ENCODE assay signal across 8 cellular contexts in the genomic region with DNA sequence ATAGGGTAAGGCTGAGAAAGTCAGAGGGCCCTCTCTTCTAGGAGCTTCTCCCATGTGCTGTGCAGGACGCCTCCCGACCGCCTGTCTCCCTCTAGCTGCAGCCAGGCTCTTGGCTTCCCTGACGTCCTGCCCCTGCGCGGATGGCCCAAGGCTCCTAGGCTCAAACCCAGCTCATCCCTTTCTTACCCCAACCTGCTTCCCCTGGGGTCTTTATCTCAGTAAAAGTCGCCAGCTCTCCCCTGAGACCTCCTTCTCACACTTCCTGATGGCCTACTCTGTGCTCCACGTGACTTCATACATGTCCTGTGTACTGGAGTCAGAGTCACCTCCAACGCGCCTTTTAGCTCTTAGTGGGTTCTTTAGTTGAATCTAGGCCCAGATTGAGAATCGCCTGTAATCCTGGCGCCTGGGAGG. TPM values are rescaled to one million over a fixed set of nuclear protein-coding genes. Genes with fewer than 3 reads are reported as not detected.
DNase-seq lines count a peak whose midpoint lies in the region; ATAC-seq and TF ChIP-seq lines count a peak whose summit lies in the region.

No MANE protein-coding gene starts in this region.

- H3K27ac ChIP-seq in gastroesophageal sphincter (peak overlapping the region; percentile 94 to 97 (median 95)), osteoblast (ENCODE audit: low read depth, low read length) (peak overlapping the region; percentile 93), urinary bladder (ENCODE audit: low read depth) (no peak overlapping the region)

- H3K9me3 ChIP-seq in gastroesophageal sphincter (no peaks in the 10 kb centered on the region), osteoblast (ENCODE audit: low read depth, low read length) (no peaks in the 10 kb centered on the region)

- peak overlapping the region; percentile 91 for H2AFZ ChIP-seq in osteoblast (ENCODE audit: low read length)

- H3K4me2 ChIP-seq in osteoblast (ENCODE audit: insufficient read depth, low read length) = peak overlapping the region; percentile 85

- DNase-seq in NCI-H2081 (lab: John Stamatoyannopoulos, UW) = peak; percentile 47 to 67
- DNase-seq in NCI-H2081 treated with DMSO at 0.1 percent for 48 hours (lab: John Stamatoyannopoulos, UW) = no peak
- peak in 70 of 76 experiments; percentile 30 to 81 (median 66) for DNase-seq in HUDEP-2 (lab: John Stamatoyannopoulos, UW; ENCODE audit: unreplicated experiment in 76 of 76)
- DNase-seq in RPMI7951 (ENCODE audit: low read depth) = peak; percentile 67
- DNase-seq in activated effector memory CD4-positive, alpha-beta T cell treated with anti-CD3 and anti-CD28 coated beads, Interleukin-2, amount 50 U/mL, for 16 hours = peak; percentile 88
- DNase-seq in osteoblast (ENCODE audit: insufficient read length, low spot score, missing footprints) = peak; percentile 97

- no peaks in the 10 kb centered on the region for H4K20me1 ChIP-seq in osteoblast (ENCODE audit: insufficient read depth, low read length)

- peaks cover 0 to 25% of the 10 kb centered on the region in 2 donors for H3K36me3 ChIP-seq in gastroesophageal sphincter
- peaks cover 15% of the 10 kb centered on the region for H3K36me3 ChIP-seq in osteoblast (ENCODE audit: insufficient read depth, low read length)
- H3K36me3 ChIP-seq in urinary bladder (ENCODE audit: insufficient read depth) = no peaks in the 10 kb centered on the region

- H3K79me2 ChIP-seq in osteoblast (ENCODE audit: insufficient read depth, low read length) = peaks cover 21% of the 10 kb centered on the region

- no peak for TF ChIP-seq EP300 in gastroesophageal sphincter (IDR thresholded peaks at IDR 0.05)

- no peak for TF ChIP-seq POLR2A in gastroesophageal sphincter (IDR thresholded peaks at IDR 0.05)

- H3K4me1 ChIP-seq in gastroesophageal sphincter (peaks cover 0 to 32% (median 17%) of the 10 kb centered on the region in 3 donors), osteoblast (ENCODE audit: insufficient read depth, low read length) (peaks cover 9% of the 10 kb centered on the region), urinary bladder (ENCODE audit: insufficient read depth) (peaks cover 4% of the 10 kb centered on the region)

- TF ChIP-seq CTCF in gastroesophageal sphincter (IDR thresholded peaks at IDR 0.05) = peak in 3 of 4 experiments; percentile 45 to 76 (median 59)
- peak; percentile 64 for TF ChIP-seq CTCF in osteoblast (IDR thresholded peaks at IDR 0.05; ENCODE audit: extremely low read depth, low read depth, low read length)

- ATAC-seq in gastroesophageal sphincter = peak; percentile 62

- H3K27me3 ChIP-seq in gastroesophageal sphincter (no peaks in the 10 kb centered on the region), osteoblast (ENCODE audit: insufficient read depth, low read length) (no peaks in the 10 kb centered on the region)

- WGBS in gastroesophageal sphincter (ENCODE audit: low coverage in 1 of 2), 2 donors = 0 to 18% methylated on average over 6 to 8 of the region's 12 CpGs
- 23% methylated on average over 12 of the region's 12 CpGs for WGBS in urinary bladder

- H3K4me3 ChIP-seq in gastroesophageal sphincter (peak overlapping the region; percentile 67 to 85), osteoblast (ENCODE audit: insufficient read depth, low read length) (peak overlapping the region; percentile 91), urinary bladder (ENCODE audit: low read depth, low read length) (peak overlapping the region; percentile 72)

RNA-seq across cellular contexts. Expression of gene ZNF747, which starts 1.1 kb away (rescaled TPM):
- 5.0 and 5.6 TPM in 2 replicates for total RNA-seq in RPMI7951 (2014; rRNA removed; shearing (Covaris generic))
- 10 to 100 TPM; 15.3 to 31.6 (median 19.3) TPM for total RNA-seq in gastroesophageal sphincter
- total RNA-seq in osteoblast = 16.6 and 17.1 TPM in 2 replicates
- 13.3 TPM for total RNA-seq in urinary bladder
- polyA plus RNA-seq in urinary bladder = 11.9 TPM

RNA-seq across cellular contexts. Expression of gene ZNF768, which starts 9.4 kb away (rescaled TPM):
- total RNA-seq in RPMI7951 (2014; rRNA removed; shearing (Covaris generic)) = 17.5 and 19.1 TPM in 2 replicates
- 10 to 100 TPM; 41.3 to 87.8 (median 50.9) TPM for total RNA-seq in gastroesophageal sphincter
- total RNA-seq in osteoblast = 22.7 and 25.0 TPM in 2 replicates
- 17.7 TPM for total RNA-seq in urinary bladder
- 50.6 TPM for polyA plus RNA-seq in urinary bladder

RNA-seq across cellular contexts. Expression of gene ZNF764, which starts 22.4 kb away (rescaled TPM):
- total RNA-seq in RPMI7951 (2014; rRNA removed; shearing (Covaris generic)) = 3.0 and 3.6 TPM in 2 replicates
- 10 to 100 TPM in 2 of 4 donors, 1 to 10 TPM in 2; 6.3 to 13.1 (median 9.3) TPM for total RNA-seq in gastroesophageal sphincter
- 5.3 and 7.6 TPM in 2 replicates for total RNA-seq in osteoblast
- total RNA-seq in urinary bladder = 5.7 TPM
- polyA plus RNA-seq in urinary bladder = 8.1 TPM

RNA-seq across cellular contexts. Expression of gene ZNF688, which starts 35.7 kb away (rescaled TPM):
- 6.4 and 6.7 TPM in 2 replicates for total RNA-seq in RPMI7951 (2014; rRNA removed; shearing (Covaris generic))
- total RNA-seq in gastroesophageal sphincter (10 to 100 TPM; 15.9 to 22.1 (median 20.8) TPM), osteoblast (10.9 and 12.3 TPM in 2 replicates), urinary bladder (10.0 TPM)
- polyA plus RNA-seq in urinary bladder = 15.6 TPM

RNA-seq across cellular contexts. Expression of gene ZNF785, which starts 49.7 kb away (rescaled TPM):
- 2.8 and 3.9 TPM in 2 replicates for total RNA-seq in RPMI7951 (2014; rRNA removed; shearing (Covaris generic))
- total RNA-seq in gastroesophageal sphincter = 10 to 100 TPM in 3 of 4 donors, 1 to 10 TPM in 1; 6.9 to 17.0 (median 12.2) TPM
- total RNA-seq in osteoblast = 13.4 and 13.6 TPM in 2 replicates
- total RNA-seq in urinary bladder = 15.7 TPM
- 7.5 TPM for polyA plus RNA-seq in urinary bladder
